Comparison of ENCODE assay signal across 9 cellular contexts in genomic region chr3:186425788-186426730, GRCh38.
A peak's percentile ranks its signal among the peaks of the same experiment; 100 is the strongest.
DNase-seq lines count a peak whose midpoint lies in the region; ATAC-seq, FAIRE-seq and TF ChIP-seq lines count a peak whose summit lies in the region.
"Had no signal": no experiment of that assay in that cellular context is flagged by ENCODE, and none has a peak within 500 bp of the region (broad histone marks: within the 10 kb centered on the region; RNA-seq: fewer than 3 reads in every experiment).

No MANE protein-coding gene starts in this region.

- intact Hi-C loops in left ventricle myocardium inferior (cut with micrococcal nuclease): no loop called here

- H3K27ac Mint-ChIP-seq in effector memory CD8-positive, alpha-beta T cell: no peak overlapping the region
- H3K27ac Mint-ChIP-seq: activated naive CD8-positive, alpha-beta T cell treated with anti-CD3 and anti-CD28 coated beads, Interleukin-2, amount 50 U/mL, for 24 hours had no signal

- TF ChIP-seq EP300 in A549 (IDR thresholded peaks at IDR 0.05): no peak

- TF ChIP-seq POLR2A in A549 (IDR thresholded peaks at IDR 0.05; ENCODE audit: low read length): no peak

- POLR2A ChIA-PET in A549 (lab: Yijun Ruan, JAX): no interaction called here

- CTCF ChIA-PET in A549 (lab: Yijun Ruan, JAX): interaction anchor here (1.0 to 1.2 kb wide), 2 partner anchors 14 to 66 kb away, joined by 3 read pairs; no protein-coding TSS in a partner anchor

- no peaks in the 10 kb centered on the region for H3K9me3 Mint-ChIP-seq in effector memory CD8-positive, alpha-beta T cell
- H3K9me3 Mint-ChIP-seq: activated naive CD8-positive, alpha-beta T cell treated with anti-CD3 and anti-CD28 coated beads, Interleukin-2, amount 50 U/mL, for 24 hours had no signal

- WGBS in A549 (ENCODE audit: missing lambda C conversion rate): 56% methylated on average over 10 of the region's 10 CpGs

- TF ChIP-seq CTCF in A549 (IDR thresholded peaks at IDR 0.05) (no peak), left ventricle myocardium inferior (IDR thresholded peaks at IDR 0.05; ENCODE audit: borderline replicate concordance) (peak; percentile 44)

- H3K27ac ChIP-seq in A549 (no peak overlapping the region), left ventricle myocardium inferior (replicated peaks) (peak overlapping the region; percentile 80)

- no peak for FAIRE-seq in A549 (lab: Jason Lieb, UNC)

- no peak overlapping the region for H3K4me3 Mint-ChIP-seq in effector memory CD8-positive, alpha-beta T cell
- H3K4me3 Mint-ChIP-seq: activated naive CD8-positive, alpha-beta T cell treated with anti-CD3 and anti-CD28 coated beads, Interleukin-2, amount 50 U/mL, for 24 hours had no signal

- H3K27me3 ChIP-seq in left ventricle myocardium inferior (ENCODE audit: low read depth): no peaks in the 10 kb centered on the region

- peak; percentile 89 to 92 for ATAC-seq in A549
- no peak for ATAC-seq in effector memory CD8-positive, alpha-beta T cell (replicated peaks)
- no peak for ATAC-seq in GM21723 (IDR thresholded peaks at IDR 0.05; ENCODE audit: unreplicated experiment)
- ATAC-seq: activated naive CD8-positive, alpha-beta T cell treated with anti-CD3 and anti-CD28 coated beads, Interleukin-2, amount 50 U/mL, for 24 hours had no signal

- H3K4me1 Mint-ChIP-seq in effector memory CD8-positive, alpha-beta T cell (ENCODE audit: low read depth in 2 of 2): peaks cover 4% of the 10 kb centered on the region in 2 donors
- H3K4me1 Mint-ChIP-seq: activated naive CD8-positive, alpha-beta T cell treated with anti-CD3 and anti-CD28 coated beads, Interleukin-2, amount 50 U/mL, for 24 hours had no signal

- DNase-seq in A549 (ENCODE audit: low read depth in 1 of 2, low spot score in 1 of 2): peak; percentile 20 to 25
- DNase-seq in GOT3 (lab: John Stamatoyannopoulos, UW): peak; percentile 13
- DNase-seq in SKM-1 treated with dmso at 0.1 percent for 144 hours (lab: John Stamatoyannopoulos, UW; ENCODE audit: unreplicated experiment): peak; percentile 50
- no peak for DNase-seq in left ventricle myocardium inferior
- DNase-seq in cerebellum (ENCODE audit: low spot score): no peak
- no peak for DNase-seq in activated CD4-positive, CD25-positive, alpha-beta regulatory T cell treated with anti-CD3 and anti-CD28 coated beads, Interleukin-2, amount 50 U/mL, for 72 hours
- no peak for DNase-seq in effector memory CD8-positive, alpha-beta T cell
- DNase-seq: activated naive CD8-positive, alpha-beta T cell treated with anti-CD3 and anti-CD28 coated beads, Interleukin-2, amount 50 U/mL, for 24 hours had no signal

- TF ChIP-seq RAD21 in A549 (conservative IDR thresholded peaks at IDR 0.05 in 1 of 2, IDR thresholded peaks at IDR 0.05 in 1 of 2): no peak

- no peaks in the 10 kb centered on the region for H3K4me1 ChIP-seq in A549
- peaks cover 33% of the 10 kb centered on the region for H3K4me1 ChIP-seq in left ventricle myocardium inferior

- H3K4me2 ChIP-seq in A549: no peak overlapping the region

- no peaks in the 10 kb centered on the region for H3K9me3 ChIP-seq in A549
- no peaks in the 10 kb centered on the region for H3K9me3 ChIP-seq in left ventricle myocardium inferior (replicated peaks)

- H3K36me3 ChIP-seq in left ventricle myocardium inferior: no peaks in the 10 kb centered on the region

- H3K27me3 Mint-ChIP-seq in effector memory CD8-positive, alpha-beta T cell: peaks cover 25 to 43% of the 10 kb centered on the region in 2 donors

- no peak overlapping the region for H3K4me3 ChIP-seq in A549
- H3K4me3 ChIP-seq in left ventricle myocardium inferior: no peak overlapping the region

- H3K36me3 Mint-ChIP-seq in effector memory CD8-positive, alpha-beta T cell (ENCODE audit: insufficient read depth): peaks cover 3% of the 10 kb centered on the region

TF ChIP-seq in A549, 52 proteins besides CTCF, POLR2A, EP300 and RAD21:
- TF ChIP-seq BHLHE40 (IDR thresholded peaks at IDR 0.05; ENCODE audit: low read depth, low read length) (no peak), KDM5A (IDR thresholded peaks at IDR 0.05) (no peak), RFX5 (IDR thresholded peaks at IDR 0.05) (no peak), HEYL (CRISPR knock-in tag; IDR thresholded peaks at IDR 0.05) (no peak), TP53 (CRISPR knock-in tag; IDR thresholded peaks at IDR 0.05) (no peak), HOXB5 (CRISPR knock-in tag; IDR thresholded peaks at IDR 0.05) (no peak), CHD2 (IDR thresholded peaks at IDR 0.05; ENCODE audit: low read length, partially characterized antibody) (no peak)
TF ChIP-seq in A549: peak in this region for 0.

Comparison
In these comparisons a context has a peak if more than half of its experiments do, and no peak if none do; other contexts are left out.
1. ATAC-seq: peak in A549 (2 of 2); none in effector memory CD8-positive, alpha-beta T cell (single experiment) and GM21723 (single experiment).
2. DNase-seq: peak in A549 (2 of 2), GOT3 (single experiment) and SKM-1 treated with dmso at 0.1 percent for 144 hours (single experiment); none in left ventricle myocardium inferior (single experiment), cerebellum (single experiment), activated CD4-positive, CD25-positive, alpha-beta regulatory T cell treated with anti-CD3 and anti-CD28 coated beads, Interleukin-2, amount 50 U/mL, for 72 hours (single experiment) and effector memory CD8-positive, alpha-beta T cell (0 of 3).